22 cellular contexts compared by ENCODE assay signal in the genomic region with DNA sequence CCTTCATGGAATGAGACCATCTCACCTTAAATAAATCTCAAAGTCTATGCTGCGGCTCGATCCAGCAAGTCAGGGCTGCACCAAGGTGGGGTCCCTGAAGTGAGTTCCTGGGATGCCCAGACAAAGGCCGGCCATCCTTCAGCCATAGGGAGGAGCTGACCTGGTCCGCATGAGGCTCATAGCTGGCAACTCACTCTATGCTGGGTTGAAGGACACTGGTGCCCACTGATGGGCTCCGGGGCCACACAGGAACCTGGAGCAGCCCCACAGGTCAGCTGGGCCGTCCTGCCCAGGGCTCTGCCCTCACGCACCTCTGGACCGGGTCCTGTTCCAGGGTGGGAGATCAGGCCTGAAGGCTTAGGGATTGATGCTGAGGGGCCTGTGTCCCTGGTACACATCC.
"Had no signal": no experiment of that assay in that cellular context is flagged by ENCODE, and none has a peak within 500 bp of the region (broad histone marks: within the 10 kb centered on the region; RNA-seq: fewer than 3 reads in every experiment).

No MANE protein-coding gene starts in this region.

- H3K27me3 ChIP-seq: ovary had no signal

- H3K4me1 Mint-ChIP-seq: neural crest cell had no signal

- H3K4me3 ChIP-seq: esophagus squamous epithelium, heart right ventricle, mucosa of descending colon, ovary, psoas muscle had no signal

- H3K9me3 ChIP-seq: esophagus squamous epithelium, heart right ventricle, mucosa of descending colon, ovary, psoas muscle had no signal

- H3K36me3 ChIP-seq: esophagus squamous epithelium, heart right ventricle, ovary had no signal

- H3K9me3 Mint-ChIP-seq: activated naive CD4-positive, alpha-beta T cell treated with anti-CD3 and anti-CD28 coated beads, Interleukin-2, amount 50 U/mL, for 72 hours; activated T-cell treated with anti-CD3 and anti-CD28 coated beads, Interleukin-2, amount 50 U/mL, for 72 hours; neural crest cell had no signal

- DNase-seq: activated CD4-positive, alpha-beta memory T cell treated with anti-CD3 and anti-CD28 coated beads, Interleukin-2, amount 10 ng/mL, durations not matched to agents 7 days and 5 days; activated CD4-positive, alpha-beta T cell treated with anti-CD3 and anti-CD28 coated beads for 36 hours; activated gamma-delta T cell treated with Interleukin-2 at 50 U/mL for 16 hours; activated T-cell treated with anti-CD3 and anti-CD28 coated beads, Interleukin-2, amount 50 U/mL, for 72 hours; dermis blood vessel endothelial cell; effector memory CD8-positive, alpha-beta T cell; esophagus squamous epithelium; heart right ventricle; kidney glomerular epithelial cell; mucosa of descending colon; naive B cell; ovary; psoas muscle; right cardiac atrium; stimulated activated CD4-positive, alpha-beta T cell treated with anti-CD3 and anti-CD28 coated beads, Interleukin-4, amount 100 ng/mL, for 1 hour; SW 1271; T-helper 2 cell had no signal

- H3K4me3 Mint-ChIP-seq: activated CD4-positive, alpha-beta memory T cell treated with anti-CD3 and anti-CD28 coated beads, Interleukin-2, amount 10 ng/mL, durations not matched to agents 7 days and 5 days; activated CD4-positive, alpha-beta T cell treated with anti-CD3 and anti-CD28 coated beads for 36 hours; activated T-cell treated with anti-CD3 and anti-CD28 coated beads, Interleukin-2, amount 50 U/mL, for 72 hours; memory B cell; neural crest cell; stimulated activated effector memory CD8-positive, alpha-beta T cell treated with anti-CD3 and anti-CD28 coated beads, Interleukin-12 subunit alpha, Interleukin-12 subunit beta, amount 100 ng/mL, for 72 hours had no signal

- H3K27ac Mint-ChIP-seq: activated CD4-positive, alpha-beta memory T cell treated with anti-CD3 and anti-CD28 coated beads, Interleukin-2, amount 10 ng/mL, durations not matched to agents 7 days and 5 days; activated CD4-positive, alpha-beta T cell treated with anti-CD3 and anti-CD28 coated beads for 36 hours; activated T-cell treated with anti-CD3 and anti-CD28 coated beads, Interleukin-2, amount 50 U/mL, for 72 hours; memory B cell had no signal

- ATAC-seq: activated CD4-positive, alpha-beta T cell treated with anti-CD3 and anti-CD28 coated beads for 36 hours; activated naive CD4-positive, alpha-beta T cell treated with anti-CD3 and anti-CD28 coated beads, Interleukin-2, amount 50 U/mL, for 72 hours; activated T-cell treated with anti-CD3 and anti-CD28 coated beads, Interleukin-2, amount 50 U/mL, for 72 hours; effector memory CD8-positive, alpha-beta T cell; heart right ventricle; mucosa of descending colon; psoas muscle; right cardiac atrium; stimulated activated effector memory CD8-positive, alpha-beta T cell treated with anti-CD3 and anti-CD28 coated beads, Interleukin-12 subunit alpha, Interleukin-12 subunit beta, amount 100 ng/mL, for 72 hours had no signal

- H3K27ac ChIP-seq: esophagus squamous epithelium, heart right ventricle, ovary, psoas muscle, VCaP had no signal

- H3K36me3 Mint-ChIP-seq: activated naive CD4-positive, alpha-beta T cell treated with anti-CD3 and anti-CD28 coated beads, Interleukin-2, amount 50 U/mL, for 72 hours; memory B cell had no signal

- H3K4me1 ChIP-seq: esophagus squamous epithelium, psoas muscle had no signal
